14 cellular contexts compared by ENCODE assay signal in the genomic region with DNA sequence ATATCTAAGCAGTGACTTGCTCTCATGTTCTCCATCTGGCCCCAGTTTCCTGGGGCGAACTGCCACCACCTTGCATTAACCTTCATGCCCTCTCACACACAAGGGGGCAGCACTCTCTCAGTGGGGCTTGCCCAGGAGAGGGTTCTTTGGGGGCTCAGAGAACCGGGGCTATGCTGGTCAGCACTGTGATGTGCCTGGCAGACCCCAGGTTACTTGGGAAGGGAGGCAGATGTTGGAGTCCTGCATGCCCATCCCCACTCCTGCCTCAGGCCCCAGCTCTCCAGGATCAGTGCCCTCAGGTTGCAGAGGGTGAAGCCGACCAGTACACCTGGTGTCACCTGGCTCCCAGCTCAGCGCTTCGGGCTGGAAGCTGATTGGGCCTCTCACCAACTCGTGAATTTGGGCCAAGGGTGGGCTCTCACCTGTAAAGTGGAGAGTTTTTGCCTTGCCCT.
A peak's percentile ranks its signal among the peaks of the same experiment; 100 is the strongest.
DNase-seq lines count a peak whose midpoint lies in the region; ATAC-seq and TF ChIP-seq lines count a peak whose summit lies in the region.
"Had no signal": no experiment of that assay in that cellular context is flagged by ENCODE, and none has a peak within 500 bp of the region (broad histone marks: within the 10 kb centered on the region; RNA-seq: fewer than 3 reads in every experiment).

No MANE protein-coding gene starts in this region.

- H3K4me2 ChIP-seq in BLaER1 (peak overlapping the region; percentile 82), OCI-LY3 (ENCODE audit: low read length) (no peak overlapping the region)

- H3K27me3 Mint-ChIP-seq in mesothelial cell of epicardium (ENCODE audit: low read depth): no peaks in the 10 kb centered on the region

- peaks cover 25% of the 10 kb centered on the region for H3K9me3 ChIP-seq in BLaER1
- H3K9me3 ChIP-seq in OCI-LY3 (ENCODE audit: insufficient read depth, low read length): no peaks in the 10 kb centered on the region

- no peak overlapping the region for H3K27ac Mint-ChIP-seq in mesothelial cell of epicardium
- H3K27ac Mint-ChIP-seq: activated CD4-positive, alpha-beta T cell treated with anti-CD3 and anti-CD28 coated beads for 36 hours had no signal

- no peak overlapping the region for H3K4me3 Mint-ChIP-seq in mesothelial cell of epicardium
- H3K4me3 Mint-ChIP-seq: activated CD4-positive, alpha-beta T cell treated with anti-CD3 and anti-CD28 coated beads for 36 hours had no signal

- H3K36me3 ChIP-seq in BLaER1 (no peaks in the 10 kb centered on the region), OCI-LY3 (replicated peaks; ENCODE audit: low read depth, low read length) (no peaks in the 10 kb centered on the region)

- H3K79me2 ChIP-seq in OCI-LY3 (ENCODE audit: low read length): no peaks in the 10 kb centered on the region

- H3K9ac ChIP-seq in BLaER1 (0 out of 2 replicates have a peak overlapping the region, but pooled peaks have one; percentile 30), OCI-LY3 (ENCODE audit: low read length) (no peak overlapping the region)

- no peaks in the 10 kb centered on the region for H3K27me3 ChIP-seq in BLaER1
- peaks cover 12% of the 10 kb centered on the region for H3K27me3 ChIP-seq in OCI-LY3 (ENCODE audit: low read depth, low read length)
- peaks cover 3% of the 10 kb centered on the region for H3K27me3 ChIP-seq in foreskin keratinocyte

- H3K36me3 Mint-ChIP-seq in mesothelial cell of epicardium: peaks cover 2% of the 10 kb centered on the region

- no peak for DNase-seq in foreskin keratinocyte
- DNase-seq in mesenteric fat pad (ENCODE audit: low spot score): no peak
- DNase-seq in OCI-M1 (lab: John Stamatoyannopoulos, UW): no peak
- no peak for DNase-seq in mesothelial cell of epicardium (ENCODE audit: low spot score in 2 of 2, unreplicated experiment in 2 of 2)
- no peak for DNase-seq in NCI-H2029 treated with DMSO at 0.1 percent for 48 hours (lab: John Stamatoyannopoulos, UW)
- DNase-seq: activated CD4-positive, alpha-beta T cell treated with anti-CD3 and anti-CD28 coated beads for 36 hours; activated T-cell treated with anti-CD3 and anti-CD28 coated beads, Interleukin-2, amount 50 U/mL, for 1 hour; kidney; NCI-H526; SIG-M5 had no signal

- TF ChIP-seq CTCF in OCI-LY3 (IDR thresholded peaks at IDR 0.05; ENCODE audit: low read depth, low read length) (peak; percentile 35), foreskin keratinocyte (conservative IDR thresholded peaks at IDR 0.05) (peak; percentile 20), mesothelial cell of epicardium (IDR thresholded peaks at IDR 0.05; ENCODE audit: unreplicated experiment) (no peak)

- ATAC-seq in GM18511 (IDR thresholded peaks at IDR 0.05; ENCODE audit: unreplicated experiment): peak; percentile 46
- ATAC-seq in foreskin keratinocyte: no peak
- ATAC-seq: activated CD4-positive, alpha-beta T cell treated with anti-CD3 and anti-CD28 coated beads for 36 hours had no signal

- H2AFZ ChIP-seq in OCI-LY3 (ENCODE audit: low read depth, low read length): no peak overlapping the region

- H3K4me3 ChIP-seq in BLaER1 (no peak overlapping the region), OCI-LY3 (ENCODE audit: low read length) (no peak overlapping the region)

- peak overlapping the region; percentile 66 for H3K27ac ChIP-seq in BLaER1
- no peak overlapping the region for H3K27ac ChIP-seq in OCI-LY3 (ENCODE audit: low read length)
- no peak overlapping the region for H3K27ac ChIP-seq in foreskin keratinocyte
- H3K27ac ChIP-seq: epithelial cell of prostate had no signal

- peaks cover 91% of the 10 kb centered on the region for H3K4me1 ChIP-seq in BLaER1
- no peaks in the 10 kb centered on the region for H3K4me1 ChIP-seq in OCI-LY3 (ENCODE audit: low read length)
- H3K4me1 ChIP-seq in foreskin keratinocyte: no peaks in the 10 kb centered on the region

- peaks cover 13% of the 10 kb centered on the region for H3K9me3 Mint-ChIP-seq in mesothelial cell of epicardium

- peaks cover 3% of the 10 kb centered on the region for H3K4me1 Mint-ChIP-seq in mesothelial cell of epicardium
- H3K4me1 Mint-ChIP-seq: activated CD4-positive, alpha-beta T cell treated with anti-CD3 and anti-CD28 coated beads for 36 hours had no signal

- H4K20me1 ChIP-seq in BLaER1: no peaks in the 10 kb centered on the region
- no peaks in the 10 kb centered on the region for H4K20me1 ChIP-seq in OCI-LY3 (ENCODE audit: insufficient read depth, low read length)
